ENCODE assay signal across 19 cellular contexts in the genomic region with DNA sequence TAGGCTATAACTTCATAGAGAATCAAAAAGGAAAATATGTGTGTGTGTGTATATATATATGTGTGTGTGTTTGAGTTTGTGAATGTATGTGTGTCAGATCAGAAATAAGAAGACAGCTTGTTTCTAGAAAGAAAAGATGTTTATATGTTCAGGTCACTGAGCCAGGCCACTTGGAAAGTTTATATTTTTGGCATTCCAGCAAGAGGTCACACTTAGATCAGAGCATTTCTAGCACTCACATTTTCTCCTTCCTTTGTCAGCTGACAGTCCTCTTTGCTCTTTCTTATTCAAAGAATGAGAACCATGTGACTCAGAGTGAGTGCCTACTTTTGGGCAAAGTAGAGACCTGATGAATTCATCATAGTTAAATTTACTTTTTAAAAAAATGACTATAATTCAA.
"Had no signal": no experiment of that assay in that cellular context is flagged by ENCODE, and none has a peak within 500 bp of the region (broad histone marks: within the 10 kb centered on the region; RNA-seq: fewer than 3 reads in every experiment).

No MANE protein-coding gene starts in this region.

- H3K27ac ChIP-seq: colonic mucosa, pancreas, right lobe of liver, thoracic aorta, upper lobe of left lung had no signal

- H3K9me3 ChIP-seq: colonic mucosa, pancreas, right lobe of liver, thoracic aorta had no signal

- DNase-seq: activated CD4-positive, alpha-beta memory T cell treated with anti-CD3 and anti-CD28 coated beads for 36 hours; activated naive CD4-positive, alpha-beta T cell; activated naive CD8-positive, alpha-beta T cell treated with anti-CD3 and anti-CD28 coated beads for 36 hours; activated T-cell treated with anti-CD3 and anti-CD28 coated beads for 4 hours; central memory CD4-positive, alpha-beta T cell; colonic mucosa; endodermal cell; left colon; naive thymus-derived CD4-positive, alpha-beta T cell; pancreas; right lobe of liver; small intestine; stimulated activated CD4-positive, alpha-beta T cell treated with anti-CD3 and anti-CD28 coated beads, Interleukin-4, amount 100 ng/mL, for 1 hour; upper lobe of left lung had no signal

- H3K4me1 Mint-ChIP-seq: activated naive CD8-positive, alpha-beta T cell treated with anti-CD3 and anti-CD28 coated beads for 36 hours; activated T-helper 17 cell treated with anti-CD3 and anti-CD28 coated beads, Interleukin-2, amount 50 U/mL, for 72 hours; endodermal cell; naive thymus-derived CD4-positive, alpha-beta T cell; stimulated activated effector memory CD8-positive, alpha-beta T cell treated with anti-CD3 and anti-CD28 coated beads, Interleukin-12 subunit alpha, Interleukin-12 subunit beta, amount 100 ng/mL, for 72 hours had no signal

- H3K36me3 Mint-ChIP-seq: stimulated activated effector memory CD8-positive, alpha-beta T cell treated with anti-CD3 and anti-CD28 coated beads, Interleukin-12 subunit alpha, Interleukin-12 subunit beta, amount 100 ng/mL, for 72 hours had no signal

- H3K36me3 ChIP-seq: colonic mucosa, pancreas, right lobe of liver, thoracic aorta, upper lobe of left lung had no signal

- H3K27me3 ChIP-seq: colonic mucosa, pancreas, right lobe of liver, upper lobe of left lung had no signal

- ATAC-seq: activated T-helper 17 cell treated with anti-CD3 and anti-CD28 coated beads, Interleukin-2, amount 50 U/mL, for 72 hours; left colon; naive thymus-derived CD4-positive, alpha-beta T cell; pancreas; right lobe of liver; stimulated activated effector memory CD8-positive, alpha-beta T cell treated with anti-CD3 and anti-CD28 coated beads, Interleukin-12 subunit alpha, Interleukin-12 subunit beta, amount 100 ng/mL, for 72 hours had no signal

- H3K27ac Mint-ChIP-seq: activated CD4-positive, alpha-beta memory T cell treated with anti-CD3 and anti-CD28 coated beads for 36 hours; activated naive CD8-positive, alpha-beta T cell treated with anti-CD3 and anti-CD28 coated beads for 36 hours; activated T-helper 17 cell treated with anti-CD3 and anti-CD28 coated beads, Interleukin-2, amount 50 U/mL, for 72 hours; endodermal cell; naive thymus-derived CD4-positive, alpha-beta T cell; stimulated activated effector memory CD8-positive, alpha-beta T cell treated with anti-CD3 and anti-CD28 coated beads, Interleukin-12 subunit alpha, Interleukin-12 subunit beta, amount 100 ng/mL, for 72 hours; T-helper 2 cell treated with Interferon-gamma antibody and Interleukin-4, amounts not matched to agents 5 μg/mL and 100 μg/mL, for 36 hours had no signal

- H3K4me3 ChIP-seq: colonic mucosa, pancreas, right lobe of liver, thoracic aorta, upper lobe of left lung had no signal

- H3K4me1 ChIP-seq: colonic mucosa, pancreas, right lobe of liver, upper lobe of left lung had no signal

- H3K4me3 Mint-ChIP-seq: activated CD4-positive, alpha-beta memory T cell treated with anti-CD3 and anti-CD28 coated beads for 36 hours; activated naive CD8-positive, alpha-beta T cell treated with anti-CD3 and anti-CD28 coated beads for 36 hours; activated T-helper 17 cell treated with anti-CD3 and anti-CD28 coated beads, Interleukin-2, amount 50 U/mL, for 72 hours; brain; endodermal cell; naive thymus-derived CD4-positive, alpha-beta T cell; stimulated activated effector memory CD8-positive, alpha-beta T cell treated with anti-CD3 and anti-CD28 coated beads, Interleukin-12 subunit alpha, Interleukin-12 subunit beta, amount 100 ng/mL, for 72 hours; T-helper 2 cell treated with Interferon-gamma antibody and Interleukin-4, amounts not matched to agents 5 μg/mL and 100 μg/mL, for 36 hours had no signal
